In the genomic region with DNA sequence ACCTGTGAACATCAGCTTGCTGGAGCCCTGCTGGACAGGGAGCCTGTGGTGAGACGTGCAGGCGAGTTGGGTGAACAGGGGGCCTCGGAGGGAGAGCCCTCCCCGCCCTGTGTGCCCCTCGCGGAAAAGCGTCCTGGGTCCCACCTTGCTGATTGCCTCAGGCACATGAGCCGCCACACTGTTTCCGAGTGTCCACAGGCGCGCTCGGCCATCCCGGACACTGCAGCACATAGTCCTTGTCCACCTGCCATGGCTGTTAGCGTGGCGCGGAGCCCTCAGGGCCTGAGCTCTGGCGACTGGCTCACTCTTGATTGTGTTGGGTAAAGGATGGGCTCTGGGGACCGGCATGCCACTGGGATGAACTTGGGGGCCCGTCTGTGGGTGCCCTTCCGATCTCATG, we compare ENCODE assay signal across 24 cellular contexts. TPM values are rescaled to one million over a fixed set of nuclear protein-coding genes. Genes with fewer than 3 reads are reported as not detected.
DNase-seq lines count a peak whose midpoint lies in the region; ATAC-seq and TF ChIP-seq lines count a peak whose summit lies in the region.
"Had no signal": no experiment of that assay in that cellular context is flagged by ENCODE, and none has a peak within 500 bp of the region (broad histone marks: within the 10 kb centered on the region; RNA-seq: fewer than 3 reads in every experiment).

No MANE protein-coding gene starts in this region.

- H3K36me3 ChIP-seq in BLaER1 = peaks cover 59% of the 10 kb centered on the region
- H3K36me3 ChIP-seq in neuronal stem cell (replicated peaks in 1 of 2; ENCODE audit: control insufficient read depth in 2 of 2, insufficient read depth in 2 of 2, low read length in 2 of 2) = peaks cover 0 to 17% of the 10 kb centered on the region in 2 donors

- H2BK5ac ChIP-seq in neuronal stem cell (ENCODE audit: low read length) = no peak overlapping the region

- no peak overlapping the region for H3K4me2 ChIP-seq in BLaER1
- no peak overlapping the region for H3K4me2 ChIP-seq in neuronal stem cell (ENCODE audit: insufficient read depth, low read length, poor library complexity, severe bottlenecking)

- no peak overlapping the region for H4K91ac ChIP-seq in neuronal stem cell (ENCODE audit: low read depth, low read length, poor library complexity)

- no peak overlapping the region for H3K18ac ChIP-seq in neuronal stem cell (ENCODE audit: low read length)

- peak overlapping the region; percentile 85 for H3K23ac ChIP-seq in neuronal stem cell (ENCODE audit: low read depth, low read length, poor library complexity)

- peak overlapping the region; percentile 17 for H4K8ac ChIP-seq in neuronal stem cell (ENCODE audit: low read depth, low read length)

- no peaks in the 10 kb centered on the region for H3K27me3 Mint-ChIP-seq in IgD-negative memory B cell
- H3K27me3 Mint-ChIP-seq in WTC11 (ENCODE audit: low read depth) = no peaks in the 10 kb centered on the region
- H3K27me3 Mint-ChIP-seq: CD4-positive, alpha-beta memory T cell; CD4-positive, CD25-positive, alpha-beta regulatory T cell; CD8-positive, alpha-beta memory T cell had no signal

- H3K4me1 Mint-ChIP-seq in IgD-negative memory B cell = peaks cover 3 to 4% (median 4%) of the 10 kb centered on the region in 3 donors
- peaks cover 7% of the 10 kb centered on the region; the same call in 1 of the 2 replicates for H3K4me1 Mint-ChIP-seq in WTC11

- H3K27me3 ChIP-seq in BLaER1 = no peaks in the 10 kb centered on the region
- no peaks in the 10 kb centered on the region for H3K27me3 ChIP-seq in neuronal stem cell (ENCODE audit: control insufficient read depth in 3 of 3, insufficient read depth in 3 of 3, low read depth in 1 of 3, low read length in 3 of 3)

- H3K9me3 ChIP-seq in BLaER1 (no peaks in the 10 kb centered on the region), neuronal stem cell (replicated peaks in 1 of 2; ENCODE audit: control insufficient read depth in 2 of 2, insufficient read depth in 1 of 2, low read depth in 1 of 2, low read length in 2 of 2) (no peaks in the 10 kb centered on the region)

- TF ChIP-seq CTCF in WTC11 (IDR thresholded peaks at IDR 0.05) = no peak

- peak overlapping the region; percentile 56 for H3K14ac ChIP-seq in neuronal stem cell (ENCODE audit: low read length)

- no peak overlapping the region for H2AFZ ChIP-seq in neuronal stem cell (ENCODE audit: low read length)

- H3K4ac ChIP-seq in neuronal stem cell (ENCODE audit: low read length) = no peak overlapping the region

- H3K27ac Mint-ChIP-seq in IgD-negative memory B cell (peak overlapping the region in 2 of 3 donors; percentile 46 to 54), WTC11 (peak overlapping the region; percentile 23; the same call in 1 of the 2 replicates)
- H3K27ac Mint-ChIP-seq: CD14-positive monocyte; CD4-positive, alpha-beta memory T cell; CD4-positive, CD25-positive, alpha-beta regulatory T cell; CD8-positive, alpha-beta memory T cell had no signal

- POLR2A ChIA-PET in WTC11 (lab: Charles Lee) = no interaction called here

- no peak overlapping the region for H3K4me3 Mint-ChIP-seq in IgD-negative memory B cell
- no peak overlapping the region for H3K4me3 Mint-ChIP-seq in WTC11
- H3K4me3 Mint-ChIP-seq: CD14-positive monocyte; CD4-positive, alpha-beta memory T cell; CD4-positive, CD25-positive, alpha-beta regulatory T cell; CD8-positive, alpha-beta memory T cell had no signal

- no peak overlapping the region for H2BK15ac ChIP-seq in neuronal stem cell (ENCODE audit: low read length)

- peak overlapping the region; percentile 61 for H2BK120ac ChIP-seq in neuronal stem cell (ENCODE audit: low read depth, low read length)

- peaks cover 16% of the 10 kb centered on the region for H3K4me1 ChIP-seq in BLaER1
- H3K4me1 ChIP-seq in neuronal stem cell (ENCODE audit: control insufficient read depth in 2 of 2, insufficient read depth in 1 of 2, low read depth in 1 of 2, low read length in 2 of 2) = peaks cover 0 to 12% of the 10 kb centered on the region in 2 donors

- DNase-seq in WTC11 (ENCODE audit: low spot score) = no peak
- DNase-seq in neuronal stem cell (ENCODE audit: low spot score) = no peak
- DNase-seq in activated CD4-positive, alpha-beta T cell treated with anti-CD3 and anti-CD28 coated beads, Interleukin-2, amount 50 U/mL, for 1 hour = no peak
- DNase-seq in NCI-H2029 (lab: John Stamatoyannopoulos, UW) = no peak
- DNase-seq in HCEC 1CT = no peak
- DNase-seq: 8988T; ACHN; C1 segment of cervical spinal cord; CD4-positive, alpha-beta memory T cell; CD4-positive, CD25-positive, alpha-beta regulatory T cell; CD8-positive, alpha-beta memory T cell; COR-L47; DMS 273 treated with DMSO at 0.1 percent for 48 hours; DMS153; DMS53; DMS79; DND-41; EL; GDM1 had no signal

- H4K20me1 ChIP-seq in BLaER1 = peaks cover 36% of the 10 kb centered on the region

- no peak for ATAC-seq in WTC11
- no peak for ATAC-seq in GM21737 (IDR thresholded peaks at IDR 0.05; ENCODE audit: unreplicated experiment)
- ATAC-seq: GM12878 had no signal

- no peak overlapping the region for H3K9ac ChIP-seq in BLaER1
- H3K9ac ChIP-seq in neuronal stem cell (ENCODE audit: low read depth, low read length, poor library complexity) = no peak overlapping the region

- H3K36me3 Mint-ChIP-seq in IgD-negative memory B cell = no peaks in the 10 kb centered on the region
- H3K36me3 Mint-ChIP-seq in WTC11 = no peaks in the 10 kb centered on the region; the same call in 1 of the 2 replicates
- H3K36me3 Mint-ChIP-seq: CD4-positive, CD25-positive, alpha-beta regulatory T cell had no signal

- WGBS in neuronal stem cell (ENCODE audit: extremely low coverage in 2 of 2, insufficient read length in 2 of 2, insufficient replicate concordance in 1 of 2), 2 donors = no CpG with 5 or more reads among the region's 20 CpGs

- H2BK12ac ChIP-seq in neuronal stem cell (ENCODE audit: low read length) = peak overlapping the region; percentile 41

- peak overlapping the region; percentile 81 for H2AK5ac ChIP-seq in neuronal stem cell (ENCODE audit: low read depth, low read length)

- no peak overlapping the region for H3K4me3 ChIP-seq in BLaER1
- H3K4me3 ChIP-seq in neuronal stem cell (ENCODE audit: low read length in 2 of 2) = no peak overlapping the region
- H3K4me3 ChIP-seq: GM12878 had no signal

- CTCF ChIA-PET in WTC11 (lab: Charles Lee) = interaction anchor here (1.6 kb wide), 1 partner anchor 22 kb away, joined by 3 read pairs; no protein-coding TSS in a partner anchor

- H3K9me3 Mint-ChIP-seq in IgD-negative memory B cell (no peaks in the 10 kb centered on the region), WTC11 (no peaks in the 10 kb centered on the region)
- H3K9me3 Mint-ChIP-seq: CD14-positive monocyte; CD4-positive, alpha-beta memory T cell; CD4-positive, CD25-positive, alpha-beta regulatory T cell; CD8-positive, alpha-beta memory T cell had no signal

- no peaks in the 10 kb centered on the region for H3K79me1 ChIP-seq in neuronal stem cell (ENCODE audit: low read depth, low read length)

- peak overlapping the region; percentile 35 for H3K27ac ChIP-seq in BLaER1
- no peak overlapping the region for H3K27ac ChIP-seq in neuronal stem cell (replicated peaks; ENCODE audit: low read length)

TF ChIP-seq in WTC11, 78 proteins besides CTCF, POLR2A, EP300 and RAD21 (continues in another document):
- TF ChIP-seq, protein P1, sequence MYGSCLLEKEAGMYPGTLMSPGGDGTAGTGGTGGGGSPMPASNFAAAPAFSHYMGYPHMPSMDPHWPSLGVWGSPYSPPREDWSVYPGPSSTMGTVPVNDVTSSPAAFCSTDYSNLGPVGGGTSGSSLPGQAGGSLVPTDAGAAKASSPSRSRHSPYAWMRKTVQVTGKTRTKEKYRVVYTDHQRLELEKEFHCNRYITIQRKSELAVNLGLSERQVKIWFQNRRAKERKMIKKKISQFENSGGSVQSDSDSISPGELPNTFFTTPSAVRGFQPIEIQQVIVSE (CRISPR knock-in tag; IDR thresholded peaks at IDR 0.05; ENCODE audit: borderline replicate concordance) = no peak
- no peak for TF ChIP-seq ZBTB21 (CRISPR knock-in tag; IDR thresholded peaks at IDR 0.05; ENCODE audit: borderline replicate concordance)
- no peak for TF ChIP-seq ELF4 (CRISPR knock-in tag; IDR thresholded peaks at IDR 0.05; ENCODE audit: low read depth)
- TF ChIP-seq CBFB (CRISPR knock-in tag; IDR thresholded peaks at IDR 0.05; ENCODE audit: low read depth) = no peak
- TF ChIP-seq NR2C2 (CRISPR knock-in tag; IDR thresholded peaks at IDR 0.05) = no peak
- no peak for TF ChIP-seq HMGA2 (CRISPR knock-in tag; IDR thresholded peaks at IDR 0.05)
- TF ChIP-seq, protein P2, sequence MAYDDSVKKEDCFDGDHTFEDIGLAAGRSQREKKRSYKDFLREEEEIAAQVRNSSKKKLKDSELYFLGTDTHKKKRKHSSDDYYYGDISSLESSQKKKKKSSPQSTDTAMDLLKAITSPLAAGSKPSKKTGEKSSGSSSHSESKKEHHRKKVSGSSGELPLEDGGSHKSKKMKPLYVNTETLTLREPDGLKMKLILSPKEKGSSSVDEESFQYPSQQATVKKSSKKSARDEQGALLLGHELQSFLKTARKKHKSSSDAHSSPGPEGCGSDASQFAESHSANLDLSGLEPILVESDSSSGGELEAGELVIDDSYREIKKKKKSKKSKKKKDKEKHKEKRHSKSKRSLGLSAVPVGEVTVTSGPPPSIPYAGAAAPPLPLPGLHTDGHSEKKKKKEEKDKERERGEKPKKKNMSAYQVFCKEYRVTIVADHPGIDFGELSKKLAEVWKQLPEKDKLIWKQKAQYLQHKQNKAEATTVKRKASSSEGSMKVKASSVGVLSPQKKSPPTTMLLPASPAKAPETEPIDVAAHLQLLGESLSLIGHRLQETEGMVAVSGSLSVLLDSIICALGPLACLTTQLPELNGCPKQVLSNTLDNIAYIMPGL (CRISPR knock-in tag; IDR thresholded peaks at IDR 0.05) = no peak
- TF ChIP-seq, protein P3, sequence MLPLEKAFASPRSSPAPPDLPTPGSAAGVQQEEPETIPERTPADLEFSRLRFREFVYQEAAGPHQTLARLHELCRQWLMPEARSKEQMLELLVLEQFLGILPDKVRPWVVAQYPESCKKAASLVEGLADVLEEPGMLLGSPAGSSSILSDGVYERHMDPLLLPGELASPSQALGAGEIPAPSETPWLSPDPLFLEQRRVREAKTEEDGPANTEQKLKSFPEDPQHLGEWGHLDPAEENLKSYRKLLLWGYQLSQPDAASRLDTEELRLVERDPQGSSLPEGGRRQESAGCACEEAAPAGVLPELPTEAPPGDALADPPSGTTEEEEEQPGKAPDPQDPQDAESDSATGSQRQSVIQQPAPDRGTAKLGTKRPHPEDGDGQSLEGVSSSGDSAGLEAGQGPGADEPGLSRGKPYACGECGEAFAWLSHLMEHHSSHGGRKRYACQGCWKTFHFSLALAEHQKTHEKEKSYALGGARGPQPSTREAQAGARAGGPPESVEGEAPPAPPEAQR (CRISPR knock-in tag; IDR thresholded peaks at IDR 0.05) = no peak

RNA-seq across cellular contexts. Expression of a gene that starts 40.0 kb away (rescaled TPM):
- 3.8 TPM for polyA plus RNA-seq in IgD-negative memory B cell
- 90.7 to 100 TPM (median 98.0 TPM) in 3 replicates for total RNA-seq in WTC11 (2021)
- 33.5 TPM for polyA plus RNA-seq in neuronal stem cell (2013, experiment 1 of 2)
- 32.3 TPM for polyA plus RNA-seq in neuronal stem cell (2013, experiment 2 of 2)

RNA-seq across cellular contexts. Expression of a gene that starts 43.8 kb away (rescaled TPM):
- 1.0 TPM for polyA plus RNA-seq in IgD-negative memory B cell
- 0.55 to 2.2 TPM (median 0.87 TPM) in 3 replicates for total RNA-seq in WTC11 (2021)
- 0.21 TPM for polyA plus RNA-seq in neuronal stem cell (2013, experiment 1 of 2)
- 0.21 TPM for polyA plus RNA-seq in neuronal stem cell (2013, experiment 2 of 2)
- polyA plus RNA-seq: CD4-positive, alpha-beta memory T cell had no signal

RNA-seq across cellular contexts. Expression of a gene that starts 53.7 kb away (rescaled TPM):
- polyA plus RNA-seq in IgD-negative memory B cell = 8.4 TPM
- total RNA-seq in WTC11 (2021) = 23.9 to 26.5 TPM (median 26.4 TPM) in 3 replicates
- 14.0 TPM for polyA plus RNA-seq in neuronal stem cell (2013, experiment 1 of 2)
- polyA plus RNA-seq in neuronal stem cell (2013, experiment 2 of 2) = 14.3 TPM
